16 cellular contexts compared by ENCODE assay signal in the genomic region with DNA sequence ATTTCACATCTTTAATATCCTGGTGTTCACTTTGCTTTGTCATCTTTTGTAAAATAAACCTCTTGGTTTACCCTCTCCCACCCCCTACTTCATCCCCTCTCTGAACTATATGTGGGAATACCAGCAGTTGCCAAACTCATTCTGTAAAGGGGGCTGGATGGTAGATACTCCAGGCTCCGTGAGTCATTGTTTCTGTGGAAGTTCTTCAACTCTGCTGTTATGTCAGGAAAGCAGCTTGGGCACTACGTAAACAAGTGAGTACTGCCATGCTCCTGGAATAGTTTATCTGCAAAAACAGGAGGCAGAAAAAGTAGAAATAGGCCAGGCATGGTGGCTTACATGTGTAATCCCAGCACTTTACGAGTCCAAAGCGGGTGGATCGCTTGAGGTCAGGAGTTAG. TPM values are rescaled to one million over a fixed set of nuclear protein-coding genes. Genes with fewer than 3 reads are reported as not detected.
DNase-seq lines count a peak whose midpoint lies in the region; TF ChIP-seq lines count a peak whose summit lies in the region.
"Had no signal": no experiment of that assay in that cellular context is flagged by ENCODE, and none has a peak within 500 bp of the region (broad histone marks: within the 10 kb centered on the region; RNA-seq: fewer than 3 reads in every experiment).

No MANE protein-coding gene starts in this region.

- H3K9me3 Mint-ChIP-seq in activated CD4-positive, alpha-beta T cell treated with anti-CD3 and anti-CD28 coated beads, Interleukin-2, amount 10 ng/mL, durations not matched to agents 7 days and 5 days: no peaks in the 10 kb centered on the region
- H3K9me3 Mint-ChIP-seq in activated CD4-positive, alpha-beta T cell treated with anti-CD3 and anti-CD28 coated beads, Interleukin-2, amount 10 ng/mL, durations not matched to agents 24 days and 14 days: no peaks in the 10 kb centered on the region
- H3K9me3 Mint-ChIP-seq: CD8-positive, alpha-beta memory T cell; H9 had no signal

- H3K27me3 ChIP-seq in prostate gland (replicated peaks; ENCODE audit: insufficient read depth) (no peaks in the 10 kb centered on the region), SJCRH30 (no peaks in the 10 kb centered on the region)
- H3K27me3 ChIP-seq: BLaER1 had no signal

- DNase-seq in activated CD4-positive, alpha-beta T cell treated with anti-CD3 and anti-CD28 coated beads, Interleukin-2, amount 10 ng/mL, durations not matched to agents 7 days and 5 days: no peak
- DNase-seq in activated CD4-positive, alpha-beta T cell treated with anti-CD3 and anti-CD28 coated beads, Interleukin-2, amount 10 ng/mL, durations not matched to agents 24 days and 14 days: no peak
- DNase-seq in Ammon's horn (ENCODE audit: low spot score): peak; percentile 54
- DNase-seq in dermis blood vessel endothelial cell: peak; percentile 60
- DNase-seq in mucosa of gallbladder (ENCODE audit: low spot score): no peak
- no peak for DNase-seq in prostate gland (ENCODE audit: low spot score)
- DNase-seq in SJCRH30: no peak
- DNase-seq: Caco-2; CD8-positive, alpha-beta memory T cell; DND-41; GDM1; GOT3; H9 had no signal

- no peaks in the 10 kb centered on the region for H3K36me3 ChIP-seq in mesodermal cell (ENCODE audit: control insufficient read depth, insufficient read depth, low read length)
- H3K36me3 ChIP-seq in prostate gland: peaks cover 8 to 18% of the 10 kb centered on the region in 2 donors
- H3K36me3 ChIP-seq in SJCRH30: no peaks in the 10 kb centered on the region

- TF ChIP-seq POLR2A in prostate gland (IDR thresholded peaks at IDR 0.05): no peak

- CTCF ChIA-PET in activated CD4-positive, alpha-beta T cell treated with anti-CD3 and anti-CD28 coated beads, Interleukin-2, amount 10 ng/mL, durations not matched to agents 7 days and 5 days (lab: Charles Lee): interaction anchor here (1.2 to 3.6 kb wide), 4 partner anchors 8 to 12 kb away, joined by 4 to 12 read pairs (median 10); no protein-coding TSS in a partner anchor

- no peaks in the 10 kb centered on the region for H3K27me3 Mint-ChIP-seq in activated CD4-positive, alpha-beta T cell treated with anti-CD3 and anti-CD28 coated beads, Interleukin-2, amount 10 ng/mL, durations not matched to agents 7 days and 5 days
- H3K27me3 Mint-ChIP-seq in activated CD4-positive, alpha-beta T cell treated with anti-CD3 and anti-CD28 coated beads, Interleukin-2, amount 10 ng/mL, durations not matched to agents 24 days and 14 days: no peaks in the 10 kb centered on the region
- H3K27me3 Mint-ChIP-seq: CD8-positive, alpha-beta memory T cell had no signal

- H3K4me1 Mint-ChIP-seq in activated CD4-positive, alpha-beta T cell treated with anti-CD3 and anti-CD28 coated beads, Interleukin-2, amount 10 ng/mL, durations not matched to agents 7 days and 5 days: peaks cover 2% of the 10 kb centered on the region
- H3K4me1 Mint-ChIP-seq in activated CD4-positive, alpha-beta T cell treated with anti-CD3 and anti-CD28 coated beads, Interleukin-2, amount 10 ng/mL, durations not matched to agents 24 days and 14 days: peaks cover 3% of the 10 kb centered on the region
- H3K4me1 Mint-ChIP-seq: CD8-positive, alpha-beta memory T cell; H9 had no signal

- H3K4me3 ChIP-seq in mesodermal cell (ENCODE audit: extremely low read depth, insufficient read depth, low read length, poor library complexity, severe bottlenecking): no peak overlapping the region
- H3K4me3 ChIP-seq in prostate gland: no peak overlapping the region
- no peak overlapping the region for H3K4me3 ChIP-seq in SJCRH30
- H3K4me3 ChIP-seq: BLaER1 had no signal

- intact Hi-C loops in activated CD4-positive, alpha-beta T cell treated with anti-CD3 and anti-CD28 coated beads, Interleukin-2, amount 10 ng/mL, durations not matched to agents 24 days and 14 days (cut with micrococcal nuclease): no loop called here
- intact Hi-C loops in prostate gland (cut with DNase I): no loop called here

- WGBS in mesodermal cell (ENCODE audit: insufficient coverage in 2 of 2), 2 experiments: 85 to 94% methylated on average over 5 of the region's 5 CpGs
- 81% methylated on average over 5 of the region's 5 CpGs for WGBS in prostate gland

- peaks cover 49% of the 10 kb centered on the region for H3K36me3 Mint-ChIP-seq in activated CD4-positive, alpha-beta T cell treated with anti-CD3 and anti-CD28 coated beads, Interleukin-2, amount 10 ng/mL, durations not matched to agents 7 days and 5 days (ENCODE audit: low read depth)
- H3K36me3 Mint-ChIP-seq in activated CD4-positive, alpha-beta T cell treated with anti-CD3 and anti-CD28 coated beads, Interleukin-2, amount 10 ng/mL, durations not matched to agents 24 days and 14 days (ENCODE audit: low read depth): peaks cover 62% of the 10 kb centered on the region

- H3K9me3 ChIP-seq in mesodermal cell (ENCODE audit: control insufficient read depth, low read length): no peaks in the 10 kb centered on the region
- H3K9me3 ChIP-seq in prostate gland: no peaks in the 10 kb centered on the region
- no peaks in the 10 kb centered on the region for H3K9me3 ChIP-seq in SJCRH30 (replicated peaks)
- H3K9me3 ChIP-seq: BLaER1, Caco-2 had no signal

- H3K27ac ChIP-seq in mesodermal cell (ENCODE audit: low read depth, low read length, severe bottlenecking) (peak overlapping the region; percentile 29), prostate gland (no peak overlapping the region), SJCRH30 (no peak overlapping the region)
- H3K27ac ChIP-seq: 22Rv1, BLaER1 had no signal

- H3K4me1 ChIP-seq in mesodermal cell (ENCODE audit: control insufficient read depth, insufficient read depth, low read length, poor library complexity, severe bottlenecking) (peaks cover 10% of the 10 kb centered on the region), prostate gland (replicated peaks) (no peaks in the 10 kb centered on the region), SJCRH30 (no peaks in the 10 kb centered on the region)
- H3K4me1 ChIP-seq: BLaER1, Caco-2 had no signal

- peak overlapping the region; percentile 31 for H3K27ac Mint-ChIP-seq in activated CD4-positive, alpha-beta T cell treated with anti-CD3 and anti-CD28 coated beads, Interleukin-2, amount 10 ng/mL, durations not matched to agents 7 days and 5 days
- no peak overlapping the region for H3K27ac Mint-ChIP-seq in activated CD4-positive, alpha-beta T cell treated with anti-CD3 and anti-CD28 coated beads, Interleukin-2, amount 10 ng/mL, durations not matched to agents 24 days and 14 days
- H3K27ac Mint-ChIP-seq: H9 had no signal

- TF ChIP-seq CTCF in prostate gland (IDR thresholded peaks at IDR 0.05): no peak

- H3K4me3 Mint-ChIP-seq in activated CD4-positive, alpha-beta T cell treated with anti-CD3 and anti-CD28 coated beads, Interleukin-2, amount 10 ng/mL, durations not matched to agents 7 days and 5 days: no peak overlapping the region
- no peak overlapping the region for H3K4me3 Mint-ChIP-seq in activated CD4-positive, alpha-beta T cell treated with anti-CD3 and anti-CD28 coated beads, Interleukin-2, amount 10 ng/mL, durations not matched to agents 24 days and 14 days
- H3K4me3 Mint-ChIP-seq: CD8-positive, alpha-beta memory T cell; H9 had no signal

- POLR2A ChIA-PET in activated CD4-positive, alpha-beta T cell treated with anti-CD3 and anti-CD28 coated beads, Interleukin-2, amount 10 ng/mL, durations not matched to agents 7 days and 5 days (lab: Charles Lee): interaction anchor here (1.1 kb wide), 1 partner anchor 11 kb away, joined by 4 read pairs; no protein-coding TSS in a partner anchor

RNA-seq across cellular contexts. Expression of gene MVP, which starts 17.6 kb away (rescaled TPM):
- total RNA-seq in activated CD4-positive, alpha-beta T cell treated with anti-CD3 and anti-CD28 coated beads, Interleukin-2, amount 10 ng/mL, durations not matched to agents 7 days and 5 days: 100 to 1,000 TPM; 177 to 187 TPM
- 116 and 122 TPM in 2 replicates for total RNA-seq in activated CD4-positive, alpha-beta T cell treated with anti-CD3 and anti-CD28 coated beads, Interleukin-2, amount 10 ng/mL, durations not matched to agents 24 days and 14 days
- total RNA-seq in dermis blood vessel endothelial cell (222 and 262 TPM in 2 replicates), mucosa of gallbladder (253 TPM), prostate gland (100 to 1,000 TPM in 1 of 2 donors, 10 to 100 TPM in 1; 59.3 to 247 TPM)
- 6.5 TPM for polyA plus RNA-seq in mesodermal cell (2013, experiment 1 of 2)
- 6.7 TPM for polyA plus RNA-seq in mesodermal cell (2013, experiment 2 of 2)
- 0.61 and 0.63 TPM in 2 replicates for total RNA-seq in SJCRH30 (2014; rRNA removed; shearing (Covaris generic))

RNA-seq across cellular contexts. Expression of gene PAGR1, which starts 21.9 kb away (rescaled TPM):
- total RNA-seq in activated CD4-positive, alpha-beta T cell treated with anti-CD3 and anti-CD28 coated beads, Interleukin-2, amount 10 ng/mL, durations not matched to agents 7 days and 5 days: 10 to 100 TPM; 26.8 to 29.6 TPM
- total RNA-seq in activated CD4-positive, alpha-beta T cell treated with anti-CD3 and anti-CD28 coated beads, Interleukin-2, amount 10 ng/mL, durations not matched to agents 24 days and 14 days: 25.8 and 27.0 TPM in 2 replicates
- 23.5 and 30.1 TPM in 2 replicates for total RNA-seq in dermis blood vessel endothelial cell
- 50.1 TPM for polyA plus RNA-seq in mesodermal cell (2013, experiment 1 of 2)
- 40.6 TPM for polyA plus RNA-seq in mesodermal cell (2013, experiment 2 of 2)
- total RNA-seq in mucosa of gallbladder: 38.9 TPM
- total RNA-seq in prostate gland: 10 to 100 TPM; 64.3 to 64.4 TPM
- total RNA-seq in SJCRH30 (2014; rRNA removed; shearing (Covaris generic)): 25.1 and 28.2 TPM in 2 replicates

RNA-seq across cellular contexts. Expression of gene CDIPT, which starts 25.2 kb away (rescaled TPM):
- 10 to 100 TPM; 62.5 to 82.1 TPM for total RNA-seq in activated CD4-positive, alpha-beta T cell treated with anti-CD3 and anti-CD28 coated beads, Interleukin-2, amount 10 ng/mL, durations not matched to agents 7 days and 5 days
- total RNA-seq in activated CD4-positive, alpha-beta T cell treated with anti-CD3 and anti-CD28 coated beads, Interleukin-2, amount 10 ng/mL, durations not matched to agents 24 days and 14 days: 69.2 and 71.2 TPM in 2 replicates
- total RNA-seq in dermis blood vessel endothelial cell (107 and 117 TPM in 2 replicates), mucosa of gallbladder (110 TPM), prostate gland (100 to 1,000 TPM; 121 to 132 TPM)
- 74.8 TPM for polyA plus RNA-seq in mesodermal cell (2013, experiment 1 of 2)
- polyA plus RNA-seq in mesodermal cell (2013, experiment 2 of 2): 59.8 TPM
- total RNA-seq in SJCRH30 (2014; rRNA removed; shearing (Covaris generic)): 29.6 and 30.1 TPM in 2 replicates

RNA-seq across cellular contexts. Expression of gene PRRT2, which starts 25.8 kb away (rescaled TPM):
- total RNA-seq in activated CD4-positive, alpha-beta T cell treated with anti-CD3 and anti-CD28 coated beads, Interleukin-2, amount 10 ng/mL, durations not matched to agents 7 days and 5 days: 1 to 10 TPM in 1 of 2 experiments, under 1 TPM in 1; 0.98 to 1.3 TPM
- 1.6 and 1.7 TPM in 2 replicates for total RNA-seq in activated CD4-positive, alpha-beta T cell treated with anti-CD3 and anti-CD28 coated beads, Interleukin-2, amount 10 ng/mL, durations not matched to agents 24 days and 14 days
- 0.68 TPM in 1 of 2 replicates, not detected in the other for total RNA-seq in dermis blood vessel endothelial cell
- 32.8 TPM for polyA plus RNA-seq in mesodermal cell (2013, experiment 1 of 2)
- polyA plus RNA-seq in mesodermal cell (2013, experiment 2 of 2): 25.6 TPM
- 20.8 TPM for total RNA-seq in mucosa of gallbladder
- total RNA-seq in prostate gland: 10 to 100 TPM in 1 of 2 donors, 1 to 10 TPM in 1; 6.6 to 19.2 TPM
- 0.81 and 1.5 TPM in 2 replicates for total RNA-seq in SJCRH30 (2014; rRNA removed; shearing (Covaris generic))

RNA-seq across cellular contexts. Expression of gene MAZ, which starts 31.5 kb away (rescaled TPM):
- total RNA-seq in activated CD4-positive, alpha-beta T cell treated with anti-CD3 and anti-CD28 coated beads, Interleukin-2, amount 10 ng/mL, durations not matched to agents 7 days and 5 days: 100 to 1,000 TPM; 528 to 590 TPM
- total RNA-seq in activated CD4-positive, alpha-beta T cell treated with anti-CD3 and anti-CD28 coated beads, Interleukin-2, amount 10 ng/mL, durations not matched to agents 24 days and 14 days: 378 and 380 TPM in 2 replicates
- 130 and 265 TPM in 2 replicates for total RNA-seq in dermis blood vessel endothelial cell
- polyA plus RNA-seq in mesodermal cell (2013, experiment 1 of 2): 311 TPM
- polyA plus RNA-seq in mesodermal cell (2013, experiment 2 of 2): 290 TPM
- 192 TPM for total RNA-seq in mucosa of gallbladder
- total RNA-seq in prostate gland: 100 to 1,000 TPM; 180 to 188 TPM
- total RNA-seq in SJCRH30 (2014; rRNA removed; shearing (Covaris generic)): 186 and 221 TPM in 2 replicates

Comparison
In these comparisons a context has a peak if more than half of its experiments do, and no peak if none do; other contexts are left out.
1. DNase-seq: peak in Ammon's horn (single experiment) and dermis blood vessel endothelial cell (single experiment); none in activated CD4-positive, alpha-beta T cell treated with anti-CD3 and anti-CD28 coated beads, Interleukin-2, amount 10 ng/mL, durations not matched to agents 7 days and 5 days (single experiment), activated CD4-positive, alpha-beta T cell treated with anti-CD3 and anti-CD28 coated beads, Interleukin-2, amount 10 ng/mL, durations not matched to agents 24 days and 14 days (single experiment), mucosa of gallbladder (single experiment), prostate gland (single experiment) and SJCRH30 (0 of 2).
2. RNA of gene MVP, which starts 17.6 kb away (total RNA-seq): 253 TPM in mucosa of gallbladder (single experiment), 59.3 to 247 TPM in prostate gland, 222 to 262 TPM in dermis blood vessel endothelial cell, 177 to 187 TPM in activated CD4-positive, alpha-beta T cell treated with anti-CD3 and anti-CD28 coated beads, Interleukin-2, amount 10 ng/mL, durations not matched to agents 7 days and 5 days and 116 to 122 TPM in activated CD4-positive, alpha-beta T cell treated with anti-CD3 and anti-CD28 coated beads, Interleukin-2, amount 10 ng/mL, durations not matched to agents 24 days and 14 days; 0.61 to 0.63 TPM in SJCRH30; every median in the first group is over 10 times any median in the second.